16 cellular contexts compared by ENCODE assay signal in the genomic region with DNA sequence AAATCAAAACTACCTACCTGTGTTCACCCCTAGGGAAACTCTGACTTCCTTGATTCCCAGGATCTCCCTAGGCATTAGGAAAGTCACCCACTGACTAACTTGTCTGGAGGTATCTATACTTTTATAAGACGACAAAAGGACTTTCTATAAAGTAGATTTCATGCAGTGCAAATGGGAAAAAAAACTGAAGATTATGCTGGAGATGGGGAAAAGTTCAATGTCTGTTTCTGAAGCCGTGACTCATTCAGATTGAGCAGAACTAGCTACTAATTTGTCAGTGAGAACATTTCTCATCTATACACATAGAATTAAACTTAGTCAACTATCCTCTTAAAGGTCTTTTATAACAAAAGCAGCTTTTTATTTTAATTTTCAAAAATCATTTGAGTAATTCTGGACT. TPM values are rescaled to one million over a fixed set of nuclear protein-coding genes. Genes with fewer than 3 reads are reported as not detected.
DNase-seq lines count a peak whose midpoint lies in the region; ATAC-seq, FAIRE-seq and TF ChIP-seq lines count a peak whose summit lies in the region.
"Had no signal": no experiment of that assay in that cellular context is flagged by ENCODE, and none has a peak within 500 bp of the region (broad histone marks: within the 10 kb centered on the region; RNA-seq: fewer than 3 reads in every experiment).

No MANE protein-coding gene starts in this region.

- no peaks in the 10 kb centered on the region for H3K36me3 ChIP-seq in GM12878 (ENCODE audit: control insufficient read depth in 2 of 2, insufficient read depth in 2 of 2, low read length in 1 of 2)
- H3K36me3 ChIP-seq in CD8-positive, alpha-beta T cell (ENCODE audit: insufficient read depth, low read length): no peaks in the 10 kb centered on the region
- H3K36me3 ChIP-seq: gastrocnemius medialis, lower lobe of right lung had no signal

- DNase-seq in A549 (ENCODE audit: low read depth in 1 of 2, low spot score in 1 of 2): no peak
- DNase-seq in HT1080 (ENCODE audit: low read depth): peak; percentile 43
- DNase-seq in GM12878 (ENCODE audit: low read depth, low spot score): no peak
- DNase-seq in iris pigment epithelial cell (ENCODE audit: low read depth): peak; percentile 57
- DNase-seq in stimulated activated naive CD8-positive, alpha-beta T cell treated with anti-CD3 and anti-CD28 coated beads, Interleukin-15, amount 100 ng/mL, for 72 hours: no peak
- no peak for DNase-seq in CD8-positive, alpha-beta T cell
- DNase-seq in activated naive CD4-positive, alpha-beta T cell treated with anti-CD3 and anti-CD28 coated beads, Interleukin-2, amount 10 ng/mL, durations not matched to agents 7 days and 5 days: no peak
- DNase-seq: CD4-positive, alpha-beta memory T cell; gastrocnemius medialis; H7; lower lobe of right lung; natural killer cell had no signal

- SMC1A ChIA-PET in GM12878 (lab: Charles Lee; ENCODE audit: uncharacterized antibody, unreplicated experiment): interaction anchor here (1.2 to 8.8 kb wide), 10 partner anchors 7 to 476 kb away, joined by 3 to 110 read pairs (median 12); no protein-coding TSS in a partner anchor

- POLR2A ChIA-PET in A549 (lab: Yijun Ruan, JAX): no interaction called here
- POLR2A ChIA-PET in GM12878 (lab: Charles Lee): interaction anchor here (0.9 to 1.5 kb wide), 4 partner anchors 10 to 61 kb away, joined by 4 to 9 read pairs (median 6); no protein-coding TSS in a partner anchor
- POLR2A ChIA-PET in CD8-positive, alpha-beta T cell (lab: Charles Lee): no interaction called here

- no peaks in the 10 kb centered on the region for H3K27me3 ChIP-seq in GM12878 (replicated peaks in 1 of 2; ENCODE audit: control insufficient read depth in 2 of 2, insufficient read depth in 2 of 2, low read length in 1 of 2)
- peaks cover 2% of the 10 kb centered on the region for H3K27me3 ChIP-seq in CD8-positive, alpha-beta T cell (ENCODE audit: insufficient read depth, low read length)
- H3K27me3 ChIP-seq: gastrocnemius medialis had no signal

- H3K4me2 ChIP-seq in A549 (peak overlapping the region; percentile 78), GM12878 (ENCODE audit: control insufficient read depth, insufficient read depth) (peak overlapping the region; percentile 1; the same call in 1 of the 2 replicates)

- peak overlapping the region; percentile 69 to 83 for H3K27ac ChIP-seq in A549
- peak overlapping the region; percentile 72; the same call in 1 of the 2 replicates for H3K27ac ChIP-seq in GM12878 (ENCODE audit: control insufficient read depth, insufficient read depth)
- H3K27ac ChIP-seq in CD8-positive, alpha-beta T cell (ENCODE audit: low read depth, low read length): no peak overlapping the region
- H3K27ac ChIP-seq: gastrocnemius medialis, lower lobe of right lung, RWPE1 had no signal

- no peak for TF ChIP-seq RAD21 in A549 (conservative IDR thresholded peaks at IDR 0.05 in 1 of 2, IDR thresholded peaks at IDR 0.05 in 1 of 2)
- no peak for TF ChIP-seq RAD21 in GM12878 (IDR thresholded peaks at IDR 0.05; ENCODE audit: insufficient read depth, low read depth, low read length)

- no peaks in the 10 kb centered on the region for H4K20me1 ChIP-seq in GM12878 (ENCODE audit: control insufficient read depth, insufficient read depth)

- no peak overlapping the region for H3K9ac ChIP-seq in GM12878 (ENCODE audit: control insufficient read depth, insufficient read depth, low read length)

- RAD21 ChIA-PET in GM12878 (lab: Charles Lee; ENCODE audit: unreplicated experiment): interaction anchor here (1.0 to 11.1 kb wide), 10 partner anchors 8 to 127 kb away, joined by 3 to 110 read pairs (median 7); no protein-coding TSS in a partner anchor

- CTCF ChIA-PET in A549 (lab: Yijun Ruan, JAX) (interaction anchor here (2.5 to 4.2 kb wide), 2 partner anchors 62 to 128 kb away, joined by 9 to 18 read pairs; no protein-coding TSS in a partner anchor), GM12878 (lab: Yijun Ruan, JAX) (interaction anchor here (0.8 to 10.3 kb wide), 8 partner anchors 10 to 61 kb away, joined by 3 to 139 read pairs (median 4); no protein-coding TSS in a partner anchor)
- CTCF ChIA-PET in CD8-positive, alpha-beta T cell (lab: Charles Lee): no interaction called here
- CTCF ChIA-PET in activated naive CD4-positive, alpha-beta T cell treated with anti-CD3 and anti-CD28 coated beads, Interleukin-2, amount 10 ng/mL, durations not matched to agents 7 days and 5 days (lab: Charles Lee): no interaction called here

- H3K9me3 Mint-ChIP-seq in stimulated activated naive CD8-positive, alpha-beta T cell treated with anti-CD3 and anti-CD28 coated beads, Interleukin-15, amount 100 ng/mL, for 72 hours: no peaks in the 10 kb centered on the region
- peaks cover 4% of the 10 kb centered on the region for H3K9me3 Mint-ChIP-seq in CD8-positive, alpha-beta T cell
- no peaks in the 10 kb centered on the region for H3K9me3 Mint-ChIP-seq in activated naive CD4-positive, alpha-beta T cell treated with anti-CD3 and anti-CD28 coated beads, Interleukin-2, amount 10 ng/mL, durations not matched to agents 7 days and 5 days
- H3K9me3 Mint-ChIP-seq: T-helper 1 cell treated with Interleukin-12 subunit alpha and Interleukin-12 subunit beta and Interleukin-4 antibody, amounts not matched to agents 30 μg/mL and 1 μg/mL, for 36 hours had no signal

- H3K4me1 ChIP-seq in A549 (peaks cover 69% of the 10 kb centered on the region), GM12878 (ENCODE audit: control insufficient read depth, insufficient read depth, low read length) (no peaks in the 10 kb centered on the region; the same call in 1 of the 2 replicates)
- no peaks in the 10 kb centered on the region for H3K4me1 ChIP-seq in CD8-positive, alpha-beta T cell (ENCODE audit: insufficient read depth, low read length)

- 10% methylated on average over 2 of the region's 2 CpGs for WGBS in A549 (ENCODE audit: missing lambda C conversion rate)
- 41% methylated on average over 2 of the region's 2 CpGs for WGBS in GM12878 (ENCODE audit: insufficient coverage, insufficient replicate concordance, low lambda C conversion rate, missing lambda C conversion rate)

- H3K4me3 ChIP-seq in A549 (0 out of 3 replicates have a peak overlapping the region, but pooled peaks have one; percentile 4), GM12878 (peak overlapping the region; percentile 21; the same call in 1 of the 2 replicates)
- no peak overlapping the region for H3K4me3 ChIP-seq in CD8-positive, alpha-beta T cell (ENCODE audit: low read depth, low read length)
- H3K4me3 ChIP-seq: gastrocnemius medialis, lower lobe of right lung had no signal

- H3K79me2 ChIP-seq in GM12878 (ENCODE audit: control insufficient read depth, insufficient read depth, low read length): peaks cover 71% of the 10 kb centered on the region

- H3K27me3 Mint-ChIP-seq in stimulated activated naive CD8-positive, alpha-beta T cell treated with anti-CD3 and anti-CD28 coated beads, Interleukin-15, amount 100 ng/mL, for 72 hours: peaks cover 75% of the 10 kb centered on the region
- peaks cover 50% of the 10 kb centered on the region for H3K27me3 Mint-ChIP-seq in CD8-positive, alpha-beta T cell (ENCODE audit: low read depth)
- peaks cover 47% of the 10 kb centered on the region for H3K27me3 Mint-ChIP-seq in activated naive CD4-positive, alpha-beta T cell treated with anti-CD3 and anti-CD28 coated beads, Interleukin-2, amount 10 ng/mL, durations not matched to agents 7 days and 5 days

- in situ Hi-C loops in GM12878 (cut with MboI): no loop called here

- no peak overlapping the region for H2AFZ ChIP-seq in GM12878 (ENCODE audit: control insufficient read depth, low read depth, low read length)

- no peak overlapping the region for H3K4me3 Mint-ChIP-seq in stimulated activated naive CD8-positive, alpha-beta T cell treated with anti-CD3 and anti-CD28 coated beads, Interleukin-15, amount 100 ng/mL, for 72 hours
- no peak overlapping the region for H3K4me3 Mint-ChIP-seq in CD8-positive, alpha-beta T cell
- no peak overlapping the region for H3K4me3 Mint-ChIP-seq in activated naive CD4-positive, alpha-beta T cell treated with anti-CD3 and anti-CD28 coated beads, Interleukin-2, amount 10 ng/mL, durations not matched to agents 7 days and 5 days
- H3K4me3 Mint-ChIP-seq: CD4-positive, alpha-beta memory T cell; natural killer cell; T-helper 1 cell treated with Interleukin-12 subunit alpha and Interleukin-12 subunit beta and Interleukin-4 antibody, amounts not matched to agents 30 μg/mL and 1 μg/mL, for 36 hours had no signal

- no TSS peak for BruUV-seq in GM12878 (replicated peaks; lab: Mats Ljungman, UMichigan)

- ATAC-seq in A549 (no peak), GM12878 (peak; percentile 18; the same call in 1 of the 3 replicates), HG03139 (IDR thresholded peaks at IDR 0.05; ENCODE audit: unreplicated experiment) (no peak)
- ATAC-seq in stimulated activated naive CD8-positive, alpha-beta T cell treated with anti-CD3 and anti-CD28 coated beads, Interleukin-15, amount 100 ng/mL, for 72 hours: no peak
- ATAC-seq in CD8-positive, alpha-beta T cell: no peak
- ATAC-seq: gastrocnemius medialis, lower lobe of right lung, natural killer cell had no signal

- no peak overlapping the region for H3K27ac Mint-ChIP-seq in stimulated activated naive CD8-positive, alpha-beta T cell treated with anti-CD3 and anti-CD28 coated beads, Interleukin-15, amount 100 ng/mL, for 72 hours
- no peak overlapping the region for H3K27ac Mint-ChIP-seq in CD8-positive, alpha-beta T cell
- no peak overlapping the region for H3K27ac Mint-ChIP-seq in activated naive CD4-positive, alpha-beta T cell treated with anti-CD3 and anti-CD28 coated beads, Interleukin-2, amount 10 ng/mL, durations not matched to agents 7 days and 5 days
- H3K27ac Mint-ChIP-seq: CD4-positive, alpha-beta memory T cell; natural killer cell; T-helper 1 cell treated with Interleukin-12 subunit alpha and Interleukin-12 subunit beta and Interleukin-4 antibody, amounts not matched to agents 30 μg/mL and 1 μg/mL, for 36 hours had no signal

- FAIRE-seq in A549 (lab: Jason Lieb, UNC): no peak
- no peak for FAIRE-seq in GM12878 (lab: Jason Lieb, UNC)
- FAIRE-seq: GM12892 had no signal

- TF ChIP-seq EP300 in A549 (IDR thresholded peaks at IDR 0.05) (no peak), GM12878 (IDR thresholded peaks at IDR 0.05; ENCODE audit: borderline replicate concordance in 1 of 2, control insufficient read depth in 1 of 2, low read depth in 2 of 2, low read length in 2 of 2) (no peak)

- H3K36me3 Mint-ChIP-seq in CD8-positive, alpha-beta T cell: no peaks in the 10 kb centered on the region
- no peaks in the 10 kb centered on the region for H3K36me3 Mint-ChIP-seq in activated naive CD4-positive, alpha-beta T cell treated with anti-CD3 and anti-CD28 coated beads, Interleukin-2, amount 10 ng/mL, durations not matched to agents 7 days and 5 days
- H3K36me3 Mint-ChIP-seq: CD4-positive, alpha-beta memory T cell; natural killer cell had no signal

- TF ChIP-seq POLR2A in A549 (IDR thresholded peaks at IDR 0.05; ENCODE audit: low read length): no peak
- no peak for TF ChIP-seq POLR2A in GM12878 (IDR thresholded peaks at IDR 0.05; ENCODE audit: low read depth, low read length)

- H3K9me3 ChIP-seq in A549 (no peaks in the 10 kb centered on the region), GM12878 (replicated peaks; ENCODE audit: control insufficient read depth, insufficient read depth, low read length) (no peaks in the 10 kb centered on the region)
- no peaks in the 10 kb centered on the region for H3K9me3 ChIP-seq in CD8-positive, alpha-beta T cell (ENCODE audit: low read length)
- H3K9me3 ChIP-seq: gastrocnemius medialis, lower lobe of right lung had no signal

- H3K4me1 Mint-ChIP-seq in stimulated activated naive CD8-positive, alpha-beta T cell treated with anti-CD3 and anti-CD28 coated beads, Interleukin-15, amount 100 ng/mL, for 72 hours: peaks cover 9% of the 10 kb centered on the region
- H3K4me1 Mint-ChIP-seq in CD8-positive, alpha-beta T cell (ENCODE audit: low read depth): peaks cover 6% of the 10 kb centered on the region
- peaks cover 4% of the 10 kb centered on the region for H3K4me1 Mint-ChIP-seq in activated naive CD4-positive, alpha-beta T cell treated with anti-CD3 and anti-CD28 coated beads, Interleukin-2, amount 10 ng/mL, durations not matched to agents 7 days and 5 days

- TF ChIP-seq CTCF in A549 (IDR thresholded peaks at IDR 0.05) (no peak), GM12878 (IDR thresholded peaks at IDR 0.05 in 2 of 3, conservative IDR thresholded peaks at IDR 0.05 in 1 of 3; ENCODE audit: control insufficient read depth in 2 of 3, extremely low read depth in 1 of 3, insufficient read depth in 1 of 3, low read depth in 3 of 3, low read length in 3 of 3) (no peak)
- TF ChIP-seq CTCF in CD8-positive, alpha-beta T cell (IDR thresholded peaks at IDR 0.05): no peak

- intact Hi-C loops in GM12878 (cut with micrococcal nuclease; ENCODE audit: unreplicated experiment): loop anchor here (2.0 to 10.0 kb wide), 2 partner anchors 25 to 463 kb away; no protein-coding TSS in a partner anchor
- intact Hi-C loops in CD8-positive, alpha-beta T cell (cut with DNase I, micrococcal nuclease): no loop called here

RNA-seq across cellular contexts. Expression of a gene that starts 6.0 kb away (rescaled TPM):
- 76.9 and 87.6 TPM in 2 replicates for polyA plus RNA-seq in A549 (2011; rRNA removed)
- 23.1 and 28.0 TPM in 2 replicates for polyA plus RNA-seq in A549 (2012; cell fraction: cytosol; rRNA removed)
- polyA plus RNA-seq in A549 (2012; cell fraction: nucleus; rRNA removed): 10.3 and 12.1 TPM in 2 replicates
- polyA plus RNA-seq in A549 (2017; fragmentation: RNase III; extraction: RNeasy Plus Mini Kit Qiagen cat#74134 plus additional on column Dnase treatment): 84.8 to 95.0 TPM (median 93.1 TPM) in 3 replicates
- polyA minus RNA-seq in A549 (2011; rRNA and poly(A)+ RNA removed): 46.9 and 49.9 TPM in 2 replicates
- total RNA-seq in HT1080 (2014; rRNA removed; shearing (Covaris generic)): 31.5 and 45.2 TPM in 2 replicates
- polyA plus RNA-seq in HT1080 (2015; cell fraction: cytosol; rRNA removed): 84.0 and 114 TPM in 2 replicates
- 75.3 and 81.2 TPM in 2 replicates for polyA plus RNA-seq in HT1080 (2015; cell fraction: nucleus; rRNA removed)
- total RNA-seq in GM12878 (2013; cell fraction: nucleolus; rRNA removed): 75.8 and 85.6 TPM in 2 replicates
- total RNA-seq in GM12878 (2014; rRNA removed): 50.0 and 57.9 TPM in 2 replicates
- total RNA-seq in GM12878 (2014; rRNA removed; fragmentation: Illumina TruSeq; extraction: Trizol): 74.8 and 77.5 TPM in 2 replicates
- 96.2 and 98.5 TPM in 2 replicates for total RNA-seq in GM12878 (2021)
- 9.4 TPM for polyA plus RNA-seq in GM12878 (2011; ENCODE audit: low read depth)
- polyA plus RNA-seq in GM12878 (2011; rRNA removed): 20.2 and 28.7 TPM in 2 replicates
- polyA plus RNA-seq in GM12878 (2011; cell fraction: cytosol; rRNA removed): 9.1 and 14.6 TPM in 2 replicates
- polyA plus RNA-seq in GM12878 (2011; cell fraction: nucleus; rRNA removed): 14.7 and 16.7 TPM in 2 replicates
- polyA plus RNA-seq in GM12878 (2012): 17.2 and 30.7 TPM in 2 replicates
- polyA plus RNA-seq in GM12878 (2014; fragmentation: Illumina TruSeq; extraction: Trizol): 112 and 142 TPM in 2 replicates
- 10 to 100 TPM; 32.7 to 38.6 TPM for polyA plus RNA-seq in GM12878 (2014; fragmentation: Nextera tagmentation; extraction: Ambion mirVana)
- polyA plus RNA-seq in GM12878 (2014; rRNA removed): 47.9 and 50.7 TPM in 2 replicates
- 100 to 1,000 TPM; 132 TPM for polyA plus RNA-seq in GM12878 (2016; fragmentation: Nextera tagmentation; extraction: Ambion mirVana)
- 15.4 and 26.8 TPM in 2 replicates for polyA minus RNA-seq in GM12878 (2011; rRNA and poly(A)+ RNA removed)
- polyA minus RNA-seq in GM12878 (2011; cell fraction: cytosol; rRNA and poly(A)+ RNA removed): 16.3 and 20.0 TPM in 2 replicates
- polyA minus RNA-seq in GM12878 (2011; cell fraction: nucleus; rRNA and poly(A)+ RNA removed): 11.0 and 17.6 TPM in 2 replicates
- 1 to 10 TPM in 1 of 2 experiments, under 1 TPM in 1; 0.39 to 1.4 TPM for total RNA-seq in CD8-positive, alpha-beta T cell

RNA-seq across cellular contexts. Expression of a gene that starts 6.4 kb away (rescaled TPM):
- polyA plus RNA-seq in A549 (2011; rRNA removed) (9.9 and 13.7 TPM in 2 replicates), A549 (2017; fragmentation: RNase III; extraction: RNeasy Plus Mini Kit Qiagen cat#74134 plus additional on column Dnase treatment) (11.7 to 14.2 TPM (median 13.4 TPM) in 3 replicates), GM12878 (2011; rRNA removed) (0.48 and 0.61 TPM in 2 replicates), GM12878 (2014; fragmentation: Illumina TruSeq; extraction: Trizol) (1.9 and 2.1 TPM in 2 replicates), GM12878 (2014; fragmentation: Nextera tagmentation; extraction: Ambion mirVana) (1 to 10 TPM; 1.0 to 1.1 TPM), GM12878 (2014; rRNA removed) (1.9 and 2.2 TPM in 2 replicates), GM12878 (2016; fragmentation: Nextera tagmentation; extraction: Ambion mirVana) (1 to 10 TPM; 1.6 TPM)
- 6.9 and 9.8 TPM in 2 replicates for polyA plus RNA-seq in A549 (2012; cell fraction: cytosol; rRNA removed)
- polyA plus RNA-seq in A549 (2012; cell fraction: nucleus; rRNA removed): 5.4 and 8.0 TPM in 2 replicates
- polyA minus RNA-seq in A549 (2011; rRNA and poly(A)+ RNA removed): 5.8 and 6.5 TPM in 2 replicates
- total RNA-seq in HT1080 (2014; rRNA removed; shearing (Covaris generic)): 13.1 and 14.9 TPM in 2 replicates
- 10.1 and 12.1 TPM in 2 replicates for polyA plus RNA-seq in HT1080 (2015; cell fraction: cytosol; rRNA removed)
- 5.7 and 6.3 TPM in 2 replicates for polyA plus RNA-seq in HT1080 (2015; cell fraction: nucleus; rRNA removed)
- 1.9 and 3.1 TPM in 2 replicates for total RNA-seq in GM12878 (2013; cell fraction: nucleolus; rRNA removed)
- total RNA-seq in GM12878 (2014; rRNA removed) (2.2 and 2.6 TPM in 2 replicates), GM12878 (2014; rRNA removed; fragmentation: Illumina TruSeq; extraction: Trizol) (2.0 and 2.2 TPM in 2 replicates), GM12878 (2021) (2.0 and 2.6 TPM in 2 replicates)
- 0.49 TPM for polyA plus RNA-seq in GM12878 (2011; ENCODE audit: low read depth)
- 0.18 and 0.23 TPM in 2 replicates for polyA plus RNA-seq in GM12878 (2011; cell fraction: cytosol; rRNA removed)
- 0.51 and 0.89 TPM in 2 replicates for polyA plus RNA-seq in GM12878 (2011; cell fraction: nucleus; rRNA removed)
- 1.2 and 1.5 TPM in 2 replicates for polyA plus RNA-seq in GM12878 (2012)
- 0.07 and 0.36 TPM in 2 replicates for polyA minus RNA-seq in GM12878 (2011; rRNA and poly(A)+ RNA removed)
- 0.21 TPM in 1 of 2 replicates, not detected in the other for polyA minus RNA-seq in GM12878 (2011; cell fraction: cytosol; rRNA and poly(A)+ RNA removed)
- polyA minus RNA-seq in GM12878 (2011; cell fraction: nucleus; rRNA and poly(A)+ RNA removed): 0.24 and 0.57 TPM in 2 replicates
- total RNA-seq in CD8-positive, alpha-beta T cell: under 1 TPM; 0.24 to 0.28 TPM

Comparison
In these comparisons a context has a peak if more than half of its experiments do, and no peak if none do; other contexts are left out.
1. DNase-seq: peak in HT1080 (single experiment) and iris pigment epithelial cell (single experiment); none in A549 (0 of 2), GM12878 (single experiment), stimulated activated naive CD8-positive, alpha-beta T cell treated with anti-CD3 and anti-CD28 coated beads, Interleukin-15, amount 100 ng/mL, for 72 hours (0 of 2), CD8-positive, alpha-beta T cell (0 of 7) and activated naive CD4-positive, alpha-beta T cell treated with anti-CD3 and anti-CD28 coated beads, Interleukin-2, amount 10 ng/mL, durations not matched to agents 7 days and 5 days (single experiment).
2. RNA of a gene that starts 6.0 kb away (total RNA-seq): 50.0 to 98.5 TPM in GM12878 and 31.5 to 45.2 TPM in HT1080; 0.39 to 1.4 TPM in CD8-positive, alpha-beta T cell; every median in the first group is over 10 times any median in the second.
3. CTCF ChIA-PET loops: an anchor here in A549 (2.5 to 4.2 kb wide) and GM12878 (0.8 to 10.3 kb wide); none called in CD8-positive, alpha-beta T cell and activated naive CD4-positive, alpha-beta T cell treated with anti-CD3 and anti-CD28 coated beads, Interleukin-2, amount 10 ng/mL, durations not matched to agents 7 days and 5 days.